In genomic region chr4:175850240-175850639, GRCh38 we compare ENCODE assay signal across 11 cellular contexts. TPM values are rescaled to one million over a fixed set of nuclear protein-coding genes. Genes with fewer than 3 reads are reported as not detected.
"Had no signal": no experiment of that assay in that cellular context is flagged by ENCODE, and none has a peak within 500 bp of the region (broad histone marks: within the 10 kb centered on the region; RNA-seq: fewer than 3 reads in every experiment).

No MANE protein-coding gene starts in this region.

- H2AFZ ChIP-seq: GM23248, GM23338 had no signal

- H3K9ac ChIP-seq: GM23248 had no signal

- H3K9me3 ChIP-seq: HAP-1 had no signal

- H3K27ac ChIP-seq: GM23248 had no signal

- FAIRE-seq: H1, H54 had no signal

- ATAC-seq: GM23338, HCT116 had no signal

- H3K4me2 ChIP-seq: GM23338 had no signal

- DNase-seq: GM23248, GOT3, H7, H9, HCEC 1CT, HFFc6 had no signal

- H3K36me3 ChIP-seq: HAP-1 had no signal

- H3K4me3 ChIP-seq: GM23248, GM23338, HAP-1 had no signal

RNA-seq across cellular contexts. Expression of gene GPM6A, which starts 38.2 kb away (rescaled TPM):
- total RNA-seq: GM23248, HFFc6 had no signal
- polyA plus RNA-seq: GM23248 had no signal
